Comparison of ENCODE assay signal across 6 cellular contexts in genomic region chr22:19446603-19447387, GRCh38. TPM values are rescaled to one million over a fixed set of nuclear protein-coding genes. Genes with fewer than 3 reads are reported as not detected.
DNase-seq lines count a peak whose midpoint lies in the region; ATAC-seq, FAIRE-seq and TF ChIP-seq lines count a peak whose summit lies in the region.

No MANE protein-coding gene starts in this region.

- H3K4me1 ChIP-seq in BE2C (no peaks in the 10 kb centered on the region), small intestine (ENCODE audit: control insufficient read depth in 2 of 2, insufficient read depth in 1 of 2, low read depth in 1 of 2, low read length in 1 of 2) (peaks cover 3 to 6% of the 10 kb centered on the region in 2 donors)

- H3K4me3 ChIP-seq in BE2C (ENCODE audit: low read depth, low read length) = peak overlapping the region; percentile 90
- peak overlapping the region; percentile 71 to 91 for H3K4me3 ChIP-seq in small intestine (ENCODE audit: low read depth in 1 of 2, low read length in 2 of 2)

- H3K27ac ChIP-seq in KOPT-K1 (ENCODE audit: low read depth, low read length, poor library complexity, severe bottlenecking) (peak overlapping the region; percentile 77), small intestine (ENCODE audit: low read depth in 1 of 2, low read length in 1 of 2) (peak overlapping the region; percentile 89 to 98)

- H3K27me3 ChIP-seq in BE2C (no peaks in the 10 kb centered on the region), small intestine (ENCODE audit: control insufficient read depth in 2 of 2, insufficient read depth in 2 of 2, low read length in 2 of 2) (no peaks in the 10 kb centered on the region)

- WGBS in small intestine, 3 donors = 12 to 16% (median 13%) methylated on average over 31 of the region's 31 CpGs

- H3K36me3 ChIP-seq in BE2C = peaks cover 37% of the 10 kb centered on the region
- H3K36me3 ChIP-seq in KOPT-K1 (ENCODE audit: insufficient read depth, low read length) = peaks cover 73% of the 10 kb centered on the region
- peaks cover 2 to 4% of the 10 kb centered on the region in 2 donors for H3K36me3 ChIP-seq in small intestine (ENCODE audit: control insufficient read depth in 2 of 2, insufficient read depth in 2 of 2, low read length in 2 of 2)

- no peak for FAIRE-seq in small intestine (lab: Jason Lieb, UNC)

- TF ChIP-seq CTCF in BE2C (IDR thresholded peaks at IDR 0.05; ENCODE audit: low read depth, low read length) = no peak

- DNase-seq in BE2C (no peak), small intestine (no peak), GOT3 (lab: John Stamatoyannopoulos, UW) (no peak)
- DNase-seq in stimulated activated naive CD4-positive, alpha-beta T cell treated with Interleukin-2 at 50 U/mL for 16 hours (lab: John Stamatoyannopoulos, UW) = no peak

- peak; percentile 2 for ATAC-seq in esophagus mucosa

- H3K9me3 ChIP-seq in BE2C (no peaks in the 10 kb centered on the region), KOPT-K1 (ENCODE audit: insufficient read depth, low read length, poor library complexity, severe bottlenecking) (no peaks in the 10 kb centered on the region), small intestine (ENCODE audit: control insufficient read depth, low read depth) (no peaks in the 10 kb centered on the region)

RNA-seq across cellular contexts. Expression of gene C22orf39, which starts 0.7 kb away (rescaled TPM):
- 169 TPM for polyA plus RNA-seq in BE2C (2012; ENCODE audit: insufficient read depth, insufficient read length, low read depth)
- total RNA-seq in esophagus mucosa = 11.8 TPM
- polyA plus RNA-seq in small intestine = 10 to 100 TPM; 28.6 to 32.2 (median 29.5) TPM

RNA-seq across cellular contexts. Expression of gene MRPL40, which starts 14.4 kb away (rescaled TPM):
- 173 TPM for polyA plus RNA-seq in BE2C (2012; ENCODE audit: insufficient read depth, insufficient read length, low read depth)
- total RNA-seq in esophagus mucosa = 26.4 TPM
- polyA plus RNA-seq in small intestine = 10 to 100 TPM; 25.2 to 33.5 (median 27.3) TPM

RNA-seq across cellular contexts. Expression of gene HIRA, which starts 15.3 kb away (rescaled TPM):
- 87.6 TPM for polyA plus RNA-seq in BE2C (2012; ENCODE audit: insufficient read depth, insufficient read length, low read depth)
- 15.8 TPM for total RNA-seq in esophagus mucosa
- 10 to 100 TPM; 15.7 to 25.8 (median 16.8) TPM for polyA plus RNA-seq in small intestine

RNA-seq across cellular contexts. Expression of gene UFD1, which starts 32.2 kb away (rescaled TPM):
- 105 TPM for polyA plus RNA-seq in BE2C (2012; ENCODE audit: insufficient read depth, insufficient read length, low read depth)
- 57.9 TPM for total RNA-seq in esophagus mucosa
- 100 to 1,000 TPM in 1 of 3 donors, 10 to 100 TPM in 2; 79.6 to 112 (median 83.2) TPM for polyA plus RNA-seq in small intestine

RNA-seq across cellular contexts. Expression of gene CDC45, which starts 32.9 kb away (rescaled TPM):
- 7.1 TPM for polyA plus RNA-seq in BE2C (2012; ENCODE audit: insufficient read depth, insufficient read length, low read depth)
- total RNA-seq in esophagus mucosa = 10.0 TPM
- 10 to 100 TPM in 1 of 3 donors, 1 to 10 TPM in 2; 2.2 to 13.8 (median 2.2) TPM for polyA plus RNA-seq in small intestine
